19 cellular contexts compared by ENCODE assay signal in the genomic region with DNA sequence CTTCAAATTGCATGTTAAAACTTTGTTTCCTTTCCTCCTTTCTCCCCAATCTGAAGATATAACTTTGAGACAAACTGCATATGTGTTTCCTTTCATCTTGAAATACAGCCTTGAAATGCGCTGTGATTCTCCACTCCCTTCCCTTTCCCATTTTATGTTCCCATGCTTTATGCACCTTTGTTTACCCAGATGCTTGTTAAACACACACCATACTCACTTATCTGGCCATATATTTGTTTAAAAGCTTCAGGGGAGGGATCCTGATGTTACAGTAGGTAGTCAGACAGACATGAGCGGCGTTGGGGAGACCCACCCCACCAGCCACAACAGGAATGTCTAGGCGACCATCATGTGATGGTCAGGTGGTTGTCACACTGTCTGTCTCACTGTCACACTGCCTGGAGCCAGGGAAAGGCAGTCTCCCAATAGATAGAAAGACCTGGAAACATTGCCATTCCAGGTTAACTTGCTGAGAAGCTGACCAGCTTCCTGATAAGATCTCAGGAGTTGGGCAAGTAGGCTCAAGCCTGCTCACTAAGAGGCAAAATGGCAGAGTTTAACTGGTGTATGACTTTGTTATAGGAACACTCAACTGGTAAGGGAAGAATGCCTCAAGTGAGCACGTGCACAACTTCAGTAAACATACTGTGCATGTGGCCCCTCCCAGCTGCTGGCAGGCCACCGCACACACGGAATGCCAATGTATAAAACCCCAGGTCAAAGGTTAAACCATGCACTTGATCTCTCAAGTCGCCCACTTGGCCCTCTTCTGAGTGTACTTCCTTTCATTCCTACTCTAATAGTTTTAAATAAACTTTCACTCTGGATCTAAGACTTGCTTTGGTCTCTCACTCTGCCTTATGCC.
"Had no signal": no experiment of that assay in that cellular context is flagged by ENCODE, and none has a peak within 500 bp of the region (broad histone marks: within the 10 kb centered on the region; RNA-seq: fewer than 3 reads in every experiment).

No MANE protein-coding gene starts in this region.

- H3K9me3 ChIP-seq: ascending aorta, gastrocnemius medialis, heart left ventricle, neutrophil, sigmoid colon had no signal

- H3K27ac ChIP-seq: ascending aorta, gastrocnemius medialis, heart left ventricle, neutrophil, parathyroid adenoma, sigmoid colon had no signal

- ATAC-seq: esophagus mucosa; gastrocnemius medialis; heart left ventricle; natural killer cell treated with Interleukin-12 subunit alpha and Interleukin-12 subunit beta and Interleukin-15 and Interleukin-18, amount 100 ng/mL, for 72 hours had no signal

- H3K9ac ChIP-seq: parathyroid adenoma had no signal

- DNase-seq: activated CD4-positive, alpha-beta T cell treated with anti-CD3 and anti-CD28 coated beads, Interleukin-2, amount 50 U/mL, for 1 hour; activated CD4-positive, CD25-positive, alpha-beta regulatory T cell treated with anti-CD3 and anti-CD28 coated beads, Interleukin-2, amount 50 U/mL, for 72 hours; activated CD8-positive, alpha-beta memory T cell treated with anti-CD3 and anti-CD28 coated beads for 24 hours; activated CD8-positive, alpha-beta memory T cell treated with anti-CD3 and anti-CD28 coated beads, Interleukin-2, amount 50 U/mL, for 48 hours; activated effector memory CD4-positive, alpha-beta T cell treated with anti-CD3 and anti-CD28 coated beads, Interleukin-2, amount 50 U/mL, for 16 hours; activated T-cell treated with anti-CD3 and anti-CD28 coated beads, Interleukin-2, amount 50 U/mL, for 48 hours; cerebellar nuclear complex; effector CD8-positive, alpha-beta T cell; gastrocnemius medialis; heart left ventricle; kidney glomerular epithelial cell; sigmoid colon; stimulated activated CD8-positive, alpha-beta memory T cell treated with anti-CD3 and anti-CD28 coated beads, Interleukin-4, amount 100 ng/mL, for 48 hours; stimulated activated naive CD4-positive, alpha-beta T cell had no signal

- H3K4me1 ChIP-seq: ascending aorta, gastrocnemius medialis, heart left ventricle, parathyroid adenoma, sigmoid colon had no signal

- H3K4me3 ChIP-seq: ascending aorta, gastrocnemius medialis, heart left ventricle, sigmoid colon had no signal

- H3K36me3 ChIP-seq: ascending aorta, gastrocnemius medialis, heart left ventricle, neutrophil, sigmoid colon had no signal

- H3K79me2 ChIP-seq: parathyroid adenoma had no signal

- H3K27me3 ChIP-seq: ascending aorta, gastrocnemius medialis had no signal

- H2AFZ ChIP-seq: parathyroid adenoma had no signal
